In the genomic region with DNA sequence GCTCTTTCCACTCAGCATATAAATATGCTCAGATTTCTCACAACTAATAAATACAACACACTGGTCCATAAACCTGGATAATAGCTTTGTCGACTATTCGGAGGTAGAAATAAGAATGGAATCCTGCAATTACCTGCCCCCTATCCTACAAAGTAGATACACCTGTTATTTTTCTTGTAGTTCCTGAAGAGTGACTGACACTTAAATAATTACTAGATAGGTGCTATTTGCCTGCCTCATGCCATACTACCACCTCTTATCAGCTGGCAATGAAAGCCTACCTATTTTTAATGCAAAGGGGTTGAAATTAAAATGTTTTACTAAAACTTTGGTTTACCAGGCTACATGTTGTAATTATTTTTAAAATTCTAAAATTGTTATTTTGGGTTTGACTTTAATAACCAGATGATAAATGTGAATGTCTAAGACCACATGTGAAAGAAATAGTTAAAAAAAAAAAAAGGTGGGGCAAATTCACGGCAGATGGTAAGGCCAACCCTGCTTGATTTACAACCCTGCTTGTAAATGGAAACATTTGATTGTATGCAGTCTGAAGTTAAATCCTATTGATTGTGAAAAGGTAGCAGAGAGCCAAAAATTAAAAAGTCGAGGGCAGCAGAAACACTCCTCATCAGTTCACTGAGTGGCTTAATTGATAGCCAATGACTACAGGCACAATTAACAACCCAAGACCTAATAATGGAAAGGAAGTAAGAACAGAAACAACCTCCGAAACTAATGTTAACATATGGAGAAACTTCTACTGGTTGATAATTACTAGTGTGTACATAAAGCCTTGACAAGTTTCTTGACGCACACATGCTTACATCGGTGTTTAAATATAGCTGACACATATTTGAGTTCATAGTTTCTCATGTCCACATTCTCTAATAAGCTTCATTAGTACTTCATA, we compare ENCODE assay signal across 1 cellular context.
TF ChIP-seq lines count a peak whose summit lies in the region.

No MANE protein-coding gene starts in this region.

TF ChIP-seq in SK-N-SH treated with all-trans-retinoic acid at 6 μM for 48 hours, 23 proteins besides CTCF, POLR2A, EP300 and RAD21 (continued from another document):
- TF ChIP-seq, protein P1, sequence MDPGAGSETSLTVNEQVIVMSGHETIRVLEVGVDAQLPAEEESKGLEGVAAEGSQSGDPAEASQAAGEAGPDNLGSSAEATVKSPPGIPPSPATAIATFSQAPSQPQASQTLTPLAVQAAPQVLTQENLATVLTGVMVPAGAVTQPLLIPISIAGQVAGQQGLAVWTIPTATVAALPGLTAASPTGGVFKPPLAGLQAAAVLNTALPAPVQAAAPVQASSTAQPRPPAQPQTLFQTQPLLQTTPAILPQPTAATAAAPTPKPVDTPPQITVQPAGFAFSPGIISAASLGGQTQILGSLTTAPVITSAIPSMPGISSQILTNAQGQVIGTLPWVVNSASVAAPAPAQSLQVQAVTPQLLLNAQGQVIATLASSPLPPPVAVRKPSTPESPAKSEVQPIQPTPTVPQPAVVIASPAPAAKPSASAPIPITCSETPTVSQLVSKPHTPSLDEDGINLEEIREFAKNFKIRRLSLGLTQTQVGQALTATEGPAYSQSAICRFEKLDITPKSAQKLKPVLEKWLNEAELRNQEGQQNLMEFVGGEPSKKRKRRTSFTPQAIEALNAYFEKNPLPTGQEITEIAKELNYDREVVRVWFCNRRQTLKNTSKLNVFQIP (CRISPR knock-in tag; IDR thresholded peaks at IDR 0.05; ENCODE audit: borderline replicate concordance, low read depth) = no peak
- TF ChIP-seq ZC3H10 (CRISPR knock-in tag; IDR thresholded peaks at IDR 0.05) (no peak), ARNTL (CRISPR knock-in tag; IDR thresholded peaks at IDR 0.05; ENCODE audit: borderline replicate concordance, low read depth) (no peak), ZNF8 (CRISPR knock-in tag; IDR thresholded peaks at IDR 0.05) (no peak), BACH2 (CRISPR knock-in tag; IDR thresholded peaks at IDR 0.05; ENCODE audit: borderline replicate concordance) (no peak), TOX (CRISPR knock-in tag; IDR thresholded peaks at IDR 0.05; ENCODE audit: borderline replicate concordance) (no peak), GLIS3 (CRISPR knock-in tag; IDR thresholded peaks at IDR 0.05) (no peak), SNAI2 (CRISPR knock-in tag; IDR thresholded peaks at IDR 0.05) (no peak), ZFP30 (CRISPR knock-in tag; IDR thresholded peaks at IDR 0.05) (no peak), RARB (CRISPR knock-in tag; IDR thresholded peaks at IDR 0.05) (no peak), ZNF565 (CRISPR knock-in tag; conservative IDR thresholded peaks at IDR 0.05; ENCODE audit: low read depth) (no peak)
- TF ChIP-seq, protein P2, sequence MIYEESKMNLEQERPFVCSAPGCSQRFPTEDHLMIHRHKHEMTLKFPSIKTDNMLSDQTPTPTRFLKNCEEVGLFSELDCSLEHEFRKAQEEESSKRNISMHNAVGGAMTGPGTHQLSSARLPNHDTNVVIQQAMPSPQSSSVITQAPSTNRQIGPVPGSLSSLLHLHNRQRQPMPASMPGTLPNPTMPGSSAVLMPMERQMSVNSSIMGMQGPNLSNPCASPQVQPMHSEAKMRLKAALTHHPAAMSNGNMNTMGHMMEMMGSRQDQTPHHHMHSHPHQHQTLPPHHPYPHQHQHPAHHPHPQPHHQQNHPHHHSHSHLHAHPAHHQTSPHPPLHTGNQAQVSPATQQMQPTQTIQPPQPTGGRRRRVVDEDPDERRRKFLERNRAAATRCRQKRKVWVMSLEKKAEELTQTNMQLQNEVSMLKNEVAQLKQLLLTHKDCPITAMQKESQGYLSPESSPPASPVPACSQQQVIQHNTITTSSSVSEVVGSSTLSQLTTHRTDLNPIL (CRISPR knock-in tag; IDR thresholded peaks at IDR 0.05; ENCODE audit: low read depth) = no peak
